In genomic region chr16:75555213-75555706, GRCh38 we compare ENCODE assay signal across 1 cellular context.
TF ChIP-seq lines count a peak whose summit lies in the region.

No MANE protein-coding gene starts in this region.

TF ChIP-seq in K562, 482 proteins besides CTCF, POLR2A, EP300 and RAD21 (continues in another document):
- TF ChIP-seq MTA1 (IDR thresholded peaks at IDR 0.05; ENCODE audit: borderline replicate concordance) (peak; percentile 97), EP400 (IDR thresholded peaks at IDR 0.05) (peak; percentile 71), PRDM10 (IDR thresholded peaks at IDR 0.05; ENCODE audit: partially characterized antibody) (no peak), CHD1 (IDR thresholded peaks at IDR 0.05; ENCODE audit: low read length) (no peak), C11orf30 (IDR thresholded peaks at IDR 0.05; ENCODE audit: low read depth) (peak; percentile 86), HDGF (IDR thresholded peaks at IDR 0.05) (no peak), RFX5 (IDR thresholded peaks at IDR 0.05; ENCODE audit: low read depth, low read length) (no peak), ZNF766 (CRISPR knock-in tag; conservative IDR thresholded peaks at IDR 0.05) (no peak), ZNF274 (IDR thresholded peaks at IDR 0.05; ENCODE audit: borderline replicate concordance, low read depth, low read length) (no peak), CSDE1 (IDR thresholded peaks at IDR 0.05) (peak in 1 of 2 experiments; percentile 54; a peak in 1 of 4 replicates), ATF7 (IDR thresholded peaks at IDR 0.05) (peak; percentile 9; the same call in 1 of the 2 replicates), NRF1 (conservative IDR thresholded peaks at IDR 0.05 in 1 of 2, IDR thresholded peaks at IDR 0.05 in 1 of 2) (0 out of 4 replicates have a peak, but pooled peaks of 1 of the 2 experiments have one; percentile 29), PML (IDR thresholded peaks at IDR 0.05; ENCODE audit: low read length) (peak; percentile 41; the same call in 1 of the 2 replicates), ZNF133 (CRISPR knock-in tag; IDR thresholded peaks at IDR 0.05) (no peak), TEAD2 (tag; IDR thresholded peaks at IDR 0.05) (no peak), ZNF3 (CRISPR knock-in tag; IDR thresholded peaks at IDR 0.05) (no peak), GTF2E2 (tag; IDR thresholded peaks at IDR 0.05) (0 out of 2 replicates have a peak, but pooled peaks have one; percentile 69), YY1 (IDR thresholded peaks at IDR 0.05; ENCODE audit: borderline replicate concordance in 1 of 3, control insufficient read depth in 1 of 3, extremely low read depth in 1 of 3, insufficient read depth in 3 of 3, insufficient read length in 1 of 3, insufficient replicate concordance in 2 of 3, low read depth in 1 of 3, low read length in 2 of 3) (peak in 2 of 3 experiments; percentile 35 to 82), MTA3 (IDR thresholded peaks at IDR 0.05; ENCODE audit: borderline replicate concordance) (peak; percentile 29; the same call in 1 of the 2 replicates), SIN3B (IDR thresholded peaks at IDR 0.05; ENCODE audit: low read depth) (peak; percentile 64; the same call in 1 of the 2 replicates), GATA2 (CRISPR knock-in tag; IDR thresholded peaks at IDR 0.05) (no peak), SREBF2 (CRISPR knock-in tag; IDR thresholded peaks at IDR 0.05) (no peak), ATF1 (CRISPR knock-in tag; IDR thresholded peaks at IDR 0.05) (peak; percentile 84), ATF1 (tag; IDR thresholded peaks at IDR 0.05) (peak; percentile 97), BMI1 (IDR thresholded peaks at IDR 0.05; ENCODE audit: low read length) (no peak), TEAD1 (CRISPR knock-in tag; IDR thresholded peaks at IDR 0.05) (0 out of 4 replicates have a peak, but pooled peaks of 1 of the 2 experiments have one; percentile 10), SLC30A9 (CRISPR knock-in tag; IDR thresholded peaks at IDR 0.05) (no peak), MAZ (CRISPR knock-in tag; conservative IDR thresholded peaks at IDR 0.05 in 1 of 2, IDR thresholded peaks at IDR 0.05 in 1 of 2) (peak in 1 of 2 experiments; percentile 30; a peak in 1 of 4 replicates), FOXM1 (IDR thresholded peaks at IDR 0.05; ENCODE audit: low read depth) (peak; percentile 43), FOXM1 (CRISPR knock-in tag; IDR thresholded peaks at IDR 0.05; ENCODE audit: low read depth) (no peak), NR2C1 (IDR thresholded peaks at IDR 0.05) (peak; percentile 88), NR2C1 (tag; IDR thresholded peaks at IDR 0.05) (peak; percentile 91), PHF8 (IDR thresholded peaks at IDR 0.05; ENCODE audit: borderline replicate concordance, low read length) (peak; percentile 65; the same call in 1 of the 2 replicates), RBM15 (IDR thresholded peaks at IDR 0.05; ENCODE audit: insufficient read depth, low read length) (no peak), PKNOX1 (IDR thresholded peaks at IDR 0.05) (no peak), KAT7 (CRISPR knock-in tag; IDR thresholded peaks at IDR 0.05; ENCODE audit: borderline replicate concordance) (no peak; the same call in 1 of the 2 replicates), HNRNPLL (IDR thresholded peaks at IDR 0.05; ENCODE audit: low read depth, low read length, poor library complexity, severe bottlenecking) (peak; percentile 29), FOS (IDR thresholded peaks at IDR 0.05; ENCODE audit: extremely low read depth, insufficient read length) (peak; percentile 30), MEF2A (IDR thresholded peaks at IDR 0.05; ENCODE audit: control insufficient read depth, low read depth, low read length) (no peak), ZBTB33 (CRISPR knock-in tag; IDR thresholded peaks at IDR 0.05) (no peak), ZNF347 (CRISPR knock-in tag; IDR thresholded peaks at IDR 0.05; ENCODE audit: low read depth) (no peak), NFRKB (IDR thresholded peaks at IDR 0.05; ENCODE audit: low read depth) (peak; percentile 40; the same call in 1 of the 2 replicates), DIDO1 (tag; IDR thresholded peaks at IDR 0.05; ENCODE audit: low read depth) (peak; percentile 73; the same call in 1 of the 2 replicates), ZKSCAN8 (CRISPR knock-in tag; IDR thresholded peaks at IDR 0.05) (no peak), POLR2H (tag; IDR thresholded peaks at IDR 0.05; ENCODE audit: low read depth) (0 out of 2 replicates have a peak, but pooled peaks have one; percentile 46)
- TF ChIP-seq, protein P1, sequence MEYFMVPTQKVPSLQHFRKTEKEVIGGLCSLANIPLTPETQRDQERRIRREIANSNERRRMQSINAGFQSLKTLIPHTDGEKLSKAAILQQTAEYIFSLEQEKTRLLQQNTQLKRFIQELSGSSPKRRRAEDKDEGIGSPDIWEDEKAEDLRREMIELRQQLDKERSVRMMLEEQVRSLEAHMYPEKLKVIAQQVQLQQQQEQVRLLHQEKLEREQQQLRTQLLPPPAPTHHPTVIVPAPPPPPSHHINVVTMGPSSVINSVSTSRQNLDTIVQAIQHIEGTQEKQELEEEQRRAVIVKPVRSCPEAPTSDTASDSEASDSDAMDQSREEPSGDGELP (CRISPR knock-in tag; IDR thresholded peaks at IDR 0.05; ENCODE audit: borderline replicate concordance) = peak; percentile 25; the same call in 1 of the 2 replicates
- TF ChIP-seq, protein P2, sequence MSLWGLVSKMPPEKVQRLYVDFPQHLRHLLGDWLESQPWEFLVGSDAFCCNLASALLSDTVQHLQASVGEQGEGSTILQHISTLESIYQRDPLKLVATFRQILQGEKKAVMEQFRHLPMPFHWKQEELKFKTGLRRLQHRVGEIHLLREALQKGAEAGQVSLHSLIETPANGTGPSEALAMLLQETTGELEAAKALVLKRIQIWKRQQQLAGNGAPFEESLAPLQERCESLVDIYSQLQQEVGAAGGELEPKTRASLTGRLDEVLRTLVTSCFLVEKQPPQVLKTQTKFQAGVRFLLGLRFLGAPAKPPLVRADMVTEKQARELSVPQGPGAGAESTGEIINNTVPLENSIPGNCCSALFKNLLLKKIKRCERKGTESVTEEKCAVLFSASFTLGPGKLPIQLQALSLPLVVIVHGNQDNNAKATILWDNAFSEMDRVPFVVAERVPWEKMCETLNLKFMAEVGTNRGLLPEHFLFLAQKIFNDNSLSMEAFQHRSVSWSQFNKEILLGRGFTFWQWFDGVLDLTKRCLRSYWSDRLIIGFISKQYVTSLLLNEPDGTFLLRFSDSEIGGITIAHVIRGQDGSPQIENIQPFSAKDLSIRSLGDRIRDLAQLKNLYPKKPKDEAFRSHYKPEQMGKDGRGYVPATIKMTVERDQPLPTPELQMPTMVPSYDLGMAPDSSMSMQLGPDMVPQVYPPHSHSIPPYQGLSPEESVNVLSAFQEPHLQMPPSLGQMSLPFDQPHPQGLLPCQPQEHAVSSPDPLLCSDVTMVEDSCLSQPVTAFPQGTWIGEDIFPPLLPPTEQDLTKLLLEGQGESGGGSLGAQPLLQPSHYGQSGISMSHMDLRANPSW (CRISPR knock-in tag; IDR thresholded peaks at IDR 0.05) = no peak
- TF ChIP-seq, protein P3, sequence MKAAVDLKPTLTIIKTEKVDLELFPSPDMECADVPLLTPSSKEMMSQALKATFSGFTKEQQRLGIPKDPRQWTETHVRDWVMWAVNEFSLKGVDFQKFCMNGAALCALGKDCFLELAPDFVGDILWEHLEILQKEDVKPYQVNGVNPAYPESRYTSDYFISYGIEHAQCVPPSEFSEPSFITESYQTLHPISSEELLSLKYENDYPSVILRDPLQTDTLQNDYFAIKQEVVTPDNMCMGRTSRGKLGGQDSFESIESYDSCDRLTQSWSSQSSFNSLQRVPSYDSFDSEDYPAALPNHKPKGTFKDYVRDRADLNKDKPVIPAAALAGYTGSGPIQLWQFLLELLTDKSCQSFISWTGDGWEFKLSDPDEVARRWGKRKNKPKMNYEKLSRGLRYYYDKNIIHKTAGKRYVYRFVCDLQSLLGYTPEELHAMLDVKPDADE (conservative IDR thresholded peaks at IDR 0.05; ENCODE audit: control insufficient read depth, low read depth, low read length) = no peak
- TF ChIP-seq, protein P4, sequence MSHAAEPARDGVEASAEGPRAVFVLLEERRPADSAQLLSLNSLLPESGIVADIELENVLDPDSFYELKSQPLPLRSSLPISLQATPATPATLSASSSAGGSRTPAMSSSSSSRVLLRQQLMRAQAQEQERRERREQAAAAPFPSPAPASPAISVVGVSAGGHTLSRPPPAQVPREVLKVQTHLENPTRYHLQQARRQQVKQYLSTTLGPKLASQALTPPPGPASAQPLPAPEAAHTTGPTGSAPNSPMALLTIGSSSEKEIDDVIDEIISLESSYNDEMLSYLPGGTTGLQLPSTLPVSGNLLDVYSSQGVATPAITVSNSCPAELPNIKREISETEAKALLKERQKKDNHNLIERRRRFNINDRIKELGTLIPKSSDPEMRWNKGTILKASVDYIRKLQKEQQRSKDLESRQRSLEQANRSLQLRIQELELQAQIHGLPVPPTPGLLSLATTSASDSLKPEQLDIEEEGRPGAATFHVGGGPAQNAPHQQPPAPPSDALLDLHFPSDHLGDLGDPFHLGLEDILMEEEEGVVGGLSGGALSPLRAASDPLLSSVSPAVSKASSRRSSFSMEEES (CRISPR knock-in tag; IDR thresholded peaks at IDR 0.05) = no peak
- TF ChIP-seq, protein P5, sequence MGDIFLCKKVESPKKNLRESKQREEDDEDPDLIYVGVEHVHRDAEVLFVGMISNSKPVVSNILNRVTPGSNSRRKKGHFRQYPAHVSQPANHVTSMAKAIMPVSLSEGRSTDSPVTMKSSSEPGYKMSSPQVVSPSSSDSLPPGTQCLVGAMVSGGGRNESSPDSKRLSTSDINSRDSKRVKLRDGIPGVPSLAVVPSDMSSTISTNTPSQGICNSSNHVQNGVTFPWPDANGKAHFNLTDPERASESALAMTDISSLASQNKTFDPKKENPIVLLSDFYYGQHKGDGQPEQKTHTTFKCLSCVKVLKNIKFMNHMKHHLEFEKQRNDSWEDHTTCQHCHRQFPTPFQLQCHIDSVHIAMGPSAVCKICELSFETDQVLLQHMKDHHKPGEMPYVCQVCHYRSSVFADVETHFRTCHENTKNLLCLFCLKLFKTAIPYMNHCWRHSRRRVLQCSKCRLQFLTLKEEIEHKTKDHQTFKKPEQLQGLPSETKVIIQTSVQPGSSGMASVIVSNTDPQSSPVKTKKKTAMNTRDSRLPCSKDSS (IDR thresholded peaks at IDR 0.05; ENCODE audit: low read depth, partially characterized antibody) = no peak
- TF ChIP-seq, protein P6, sequence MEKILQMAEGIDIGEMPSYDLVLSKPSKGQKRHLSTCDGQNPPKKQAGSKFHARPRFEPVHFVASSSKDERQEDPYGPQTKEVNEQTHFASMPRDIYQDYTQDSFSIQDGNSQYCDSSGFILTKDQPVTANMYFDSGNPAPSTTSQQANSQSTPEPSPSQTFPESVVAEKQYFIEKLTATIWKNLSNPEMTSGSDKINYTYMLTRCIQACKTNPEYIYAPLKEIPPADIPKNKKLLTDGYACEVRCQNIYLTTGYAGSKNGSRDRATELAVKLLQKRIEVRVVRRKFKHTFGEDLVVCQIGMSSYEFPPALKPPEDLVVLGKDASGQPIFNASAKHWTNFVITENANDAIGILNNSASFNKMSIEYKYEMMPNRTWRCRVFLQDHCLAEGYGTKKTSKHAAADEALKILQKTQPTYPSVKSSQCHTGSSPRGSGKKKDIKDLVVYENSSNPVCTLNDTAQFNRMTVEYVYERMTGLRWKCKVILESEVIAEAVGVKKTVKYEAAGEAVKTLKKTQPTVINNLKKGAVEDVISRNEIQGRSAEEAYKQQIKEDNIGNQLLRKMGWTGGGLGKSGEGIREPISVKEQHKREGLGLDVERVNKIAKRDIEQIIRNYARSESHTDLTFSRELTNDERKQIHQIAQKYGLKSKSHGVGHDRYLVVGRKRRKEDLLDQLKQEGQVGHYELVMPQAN (IDR thresholded peaks at IDR 0.05; ENCODE audit: borderline replicate concordance) = 0 out of 2 replicates have a peak, but pooled peaks have one; percentile 15
